9 cellular contexts compared by ENCODE assay signal in genomic region chr12:130819248-130819576, GRCh38. TPM values are rescaled to one million over a fixed set of nuclear protein-coding genes. Genes with fewer than 3 reads are reported as not detected.
DNase-seq lines count a peak whose midpoint lies in the region; ATAC-seq, FAIRE-seq and TF ChIP-seq lines count a peak whose summit lies in the region.
"Had no signal": no experiment of that assay in that cellular context is flagged by ENCODE, and none has a peak within 500 bp of the region (broad histone marks: within the 10 kb centered on the region; RNA-seq: fewer than 3 reads in every experiment).

No MANE protein-coding gene starts in this region.

- CTCF ChIA-PET in HepG2 (lab: Yijun Ruan, JAX; ENCODE audit: low intra/inter-chr PET ratio, low total read pairs) (interaction anchor here (1.2 to 5.5 kb wide), 2 partner anchors 49 to 57 kb away, joined by 4 to 76 read pairs; no protein-coding TSS in a partner anchor), PC-3 (lab: Charles Lee) (no interaction called here)

- H4K20me1 ChIP-seq in HepG2 (ENCODE audit: insufficient read depth, low read length) (no peaks in the 10 kb centered on the region), PC-3 (ENCODE audit: low read length) (no peaks in the 10 kb centered on the region)

- no peak for DNase-seq in right lobe of liver
- no peak for DNase-seq in HepG2 (ENCODE audit: low spot score)
- no peak for DNase-seq in PC-3
- no peak for DNase-seq in vagina (ENCODE audit: extremely low spot score in 2 of 2)
- no peak for DNase-seq in GM12892 (ENCODE audit: insufficient read length)
- DNase-seq in NCI-H1048 (lab: John Stamatoyannopoulos, UW), result no peak
- DNase-seq: NCI-H187 treated with DMSO at 0.1 percent for 48 hours had no signal

- intact Hi-C loops in right lobe of liver (cut with DNase I) (no loop called here), HepG2 (cut with micrococcal nuclease; ENCODE audit: unreplicated experiment) (loop anchor here (1.0 to 5.0 kb wide), 2 partner anchors 42 to 58 kb away; no protein-coding TSS in a partner anchor), PC-3 (cut with micrococcal nuclease) (loop anchor here (1.0 to 5.0 kb wide), 2 partner anchors 42 to 58 kb away; no protein-coding TSS in a partner anchor), vagina (cut with DNase I) (no loop called here)

- H3K27me3 ChIP-seq in right lobe of liver, result no peaks in the 10 kb centered on the region
- H3K27me3 ChIP-seq in HepG2 (ENCODE audit: control insufficient read depth in 1 of 2, insufficient read depth in 2 of 2, low read length in 2 of 2), result no peaks in the 10 kb centered on the region
- no peaks in the 10 kb centered on the region for H3K27me3 ChIP-seq in PC-3 (ENCODE audit: low read length)
- no peaks in the 10 kb centered on the region for H3K27me3 ChIP-seq in gastroesophageal sphincter
- H3K27me3 ChIP-seq in vagina, result no peaks in the 10 kb centered on the region

- no peak for TF ChIP-seq POLR2A in right lobe of liver (IDR thresholded peaks at IDR 0.05)
- no peak for TF ChIP-seq POLR2A in HepG2 (IDR thresholded peaks at IDR 0.05; ENCODE audit: insufficient read depth in 1 of 2, low read depth in 2 of 2, low read length in 2 of 2)
- no peak for TF ChIP-seq POLR2A in gastroesophageal sphincter (IDR thresholded peaks at IDR 0.05)
- no peak for TF ChIP-seq POLR2A in vagina (IDR thresholded peaks at IDR 0.05)
- TF ChIP-seq POLR2A in GM12892 (IDR thresholded peaks at IDR 0.05; ENCODE audit: low read depth, low read length), result no peak

- H3K9ac ChIP-seq in HepG2 (ENCODE audit: insufficient read depth, low read depth, low read length) (no peak overlapping the region), PC-3 (ENCODE audit: low read length) (no peak overlapping the region)

- TF ChIP-seq EP300 in HepG2 (IDR thresholded peaks at IDR 0.05; ENCODE audit: low read depth in 2 of 2, low read length in 2 of 2), result no peak
- no peak for TF ChIP-seq EP300 in HepG2 (CRISPR knock-in tag; IDR thresholded peaks at IDR 0.05; ENCODE audit: borderline replicate concordance)
- TF ChIP-seq EP300 in gastroesophageal sphincter (IDR thresholded peaks at IDR 0.05), result no peak

- POLR2A ChIA-PET in HepG2 (lab: Yijun Ruan, JAX), result interaction anchor here (1.1 kb wide), 1 partner anchor 43 kb away, joined by 3 read pairs; no protein-coding TSS in a partner anchor
- POLR2A ChIA-PET in PC-3 (lab: Charles Lee; ENCODE audit: unreplicated experiment), result no interaction called here

- in situ Hi-C loops in HepG2 (cut with HindIII; ENCODE audit: extremely low pct_ligation_motif_present, low pct_unique_long_range_greater_than_20kb), result loop anchor here (5.0 kb wide), 1 partner anchor 57 kb away; no protein-coding TSS in a partner anchor

- H3K9me3 ChIP-seq in right lobe of liver (no peaks in the 10 kb centered on the region), HepG2 (ENCODE audit: low read length) (no peaks in the 10 kb centered on the region), PC-3 (ENCODE audit: low read length) (no peaks in the 10 kb centered on the region), gastroesophageal sphincter (no peaks in the 10 kb centered on the region), vagina (no peaks in the 10 kb centered on the region)

- FAIRE-seq in HepG2 (lab: Jason Lieb, UNC), result no peak
- no peak for FAIRE-seq in GM12892 (lab: Jason Lieb, UNC)

- no peak overlapping the region for H3K4me2 ChIP-seq in HepG2 (ENCODE audit: low read depth, low read length)
- peak overlapping the region; percentile 86 for H3K4me2 ChIP-seq in PC-3 (ENCODE audit: low read length)

- H3K36me3 ChIP-seq in right lobe of liver (peaks cover 0 to 10% (median 0%) of the 10 kb centered on the region in 4 donors), HepG2 (replicated peaks in 1 of 2; ENCODE audit: control insufficient read depth in 1 of 2, insufficient read depth in 2 of 2, low read length in 2 of 2) (peaks cover 7 to 39% of the 10 kb centered on the region in 2 experiments), PC-3 (ENCODE audit: low read depth, low read length) (peaks cover 2% of the 10 kb centered on the region; the same call in 1 of the 2 replicates), gastroesophageal sphincter (peaks cover 0 to 49% of the 10 kb centered on the region in 2 donors), vagina (peaks cover 0 to 13% of the 10 kb centered on the region in 2 donors)

- TF ChIP-seq CTCF in right lobe of liver (IDR thresholded peaks at IDR 0.05) (peak in 1 of 4 donors; percentile 9), HepG2 (CRISPR knock-in tag; IDR thresholded peaks at IDR 0.05) (no peak), PC-3 (conservative IDR thresholded peaks at IDR 0.05; ENCODE audit: low read depth, low read length) (no peak; the same call in 1 of the 2 replicates), gastroesophageal sphincter (IDR thresholded peaks at IDR 0.05) (peak in 1 of 4 experiments; percentile 10), vagina (IDR thresholded peaks at IDR 0.05) (no peak)

- 29% methylated on average over 1 of the region's 9 CpGs for WGBS in right lobe of liver (ENCODE audit: insufficient coverage, low coverage, low lambda C conversion rate, missing lambda C conversion rate)
- WGBS in HepG2 (ENCODE audit: low lambda C conversion rate), result 46% methylated on average over 8 of the region's 9 CpGs
- WGBS in gastroesophageal sphincter (ENCODE audit: low coverage in 1 of 2), 2 donors, result 10% methylated on average over 5 of the region's 9 CpGs; no CpG with 5 or more reads in 1 of the 2 donors

- ATAC-seq in right lobe of liver (peak in 1 of 4 donors; percentile 29), HepG2 (no peak), PC-3 (no peak), gastroesophageal sphincter (no peak), GM18519 (IDR thresholded peaks at IDR 0.05; ENCODE audit: low FRiP score, unreplicated experiment) (no peak)

- BruUV-seq in HepG2 (replicated peaks; lab: Mats Ljungman, UMichigan), result no TSS peak
- BruUV-seq in PC-3 (replicated peaks; lab: Mats Ljungman, UMichigan), result no TSS peak

- H3K27ac ChIP-seq in right lobe of liver (no peak overlapping the region), HepG2 (ENCODE audit: extremely low read length, insufficient read depth, low read length) (no peak overlapping the region), PC-3 (ENCODE audit: low read length) (no peak overlapping the region), gastroesophageal sphincter (peak overlapping the region in 3 of 4 donors; percentile 56 to 68 (median 62)), vagina (peak overlapping the region; percentile 37)

- H3K4me3 ChIP-seq in right lobe of liver (peak overlapping the region in 2 of 3 donors; percentile 33 to 57), HepG2 (replicated peaks in 1 of 3; ENCODE audit: insufficient read depth in 1 of 3, low read depth in 2 of 3, low read length in 3 of 3) (no peak overlapping the region), PC-3 (ENCODE audit: low read length) (no peak overlapping the region), gastroesophageal sphincter (peak overlapping the region in 1 of 2 donors; percentile 51), vagina (peak overlapping the region; percentile 34 to 46)

- H2AFZ ChIP-seq in HepG2 (ENCODE audit: low read length), result no peak overlapping the region
- peak overlapping the region; percentile 3; the same call in 1 of the 2 replicates for H2AFZ ChIP-seq in PC-3 (ENCODE audit: low read length)

- H3K4me1 ChIP-seq in right lobe of liver (peaks cover 0 to 4% (median 0%) of the 10 kb centered on the region in 4 donors), HepG2 (ENCODE audit: insufficient read depth, low read length) (no peaks in the 10 kb centered on the region), PC-3 (ENCODE audit: insufficient read depth, low read length) (peaks cover 11% of the 10 kb centered on the region; the same call in 1 of the 2 replicates), gastroesophageal sphincter (peaks cover 0 to 20% (median 3%) of the 10 kb centered on the region in 3 donors), vagina (no peaks in the 10 kb centered on the region)

- no peaks in the 10 kb centered on the region for H3K9me2 ChIP-seq in PC-3 (replicated peaks; ENCODE audit: low read length)

- H3K79me2 ChIP-seq in HepG2 (ENCODE audit: insufficient read depth, low read length), result no peaks in the 10 kb centered on the region
- H3K79me2 ChIP-seq in PC-3 (ENCODE audit: low read length), result no peaks in the 10 kb centered on the region

- TF ChIP-seq RAD21 in HepG2 (CRISPR knock-in tag; IDR thresholded peaks at IDR 0.05), result no peak

- peaks cover 3% of the 10 kb centered on the region for H3F3A ChIP-seq in PC-3 (ENCODE audit: low read length, unreplicated experiment)

RNA-seq across cellular contexts. Expression of gene STX2, which starts 19.8 kb away (rescaled TPM):
- total RNA-seq in right lobe of liver (10 to 100 TPM in 1 of 6 experiments, 1 to 10 TPM in 5; 5.3 to 11.8 (median 7.2) TPM), HepG2 (2016; rRNA removed; fragmentation: Illumina TruSeq; extraction: Trizol) (12.4 and 13.4 TPM in 2 replicates), PC-3 (2014; rRNA removed) (18.2 and 24.0 TPM in 2 replicates), gastroesophageal sphincter (10 to 100 TPM; 41.6 to 77.5 (median 54.3) TPM), vagina (16.5 TPM)
- 10.3 and 12.4 TPM in 2 replicates for total RNA-seq in HepG2 (2016; cell fraction: cytosol; rRNA removed; fragmentation: Illumina TruSeq; extraction: Trizol; ENCODE audit: low read depth)
- total RNA-seq in HepG2 (2016; cell fraction: insoluble cytoplasmic fraction; rRNA removed; fragmentation: Illumina TruSeq; extraction: Trizol), result 11.7 and 13.3 TPM in 2 replicates
- 17.4 and 19.2 TPM in 2 replicates for total RNA-seq in HepG2 (2016; cell fraction: membrane; rRNA removed; fragmentation: Illumina TruSeq; extraction: Trizol)
- 9.3 and 11.7 TPM in 2 replicates for total RNA-seq in HepG2 (2016; cell fraction: nucleus; rRNA removed; fragmentation: Illumina TruSeq; extraction: Trizol)
- 22.8 and 25.1 TPM in 2 replicates for polyA plus RNA-seq in HepG2 (2011; rRNA removed)
- polyA plus RNA-seq in HepG2 (2011; cell fraction: cytosol; rRNA removed), result 9.8 and 15.2 TPM in 2 replicates
- polyA plus RNA-seq in HepG2 (2011; cell fraction: nucleus; rRNA removed), result 35.1 and 44.2 TPM in 2 replicates
- polyA plus RNA-seq in HepG2 (2012), result 13.4 and 16.2 TPM in 2 replicates
- polyA plus RNA-seq in HepG2 (2016; cell fraction: cytosol; fragmentation: Illumina TruSeq; extraction: Trizol; ENCODE audit: low read depth), result 8.3 and 10.5 TPM in 2 replicates
- 13.2 and 13.7 TPM in 2 replicates for polyA plus RNA-seq in HepG2 (2016; cell fraction: insoluble cytoplasmic fraction; fragmentation: Illumina TruSeq; extraction: Trizol; ENCODE audit: low read depth)
- 14.0 and 15.0 TPM in 2 replicates for polyA plus RNA-seq in HepG2 (2016; cell fraction: membrane; fragmentation: Illumina TruSeq; extraction: Trizol; ENCODE audit: low read depth)
- 18.7 and 22.3 TPM in 2 replicates for polyA plus RNA-seq in HepG2 (2016; cell fraction: nucleus; fragmentation: Illumina TruSeq; extraction: Trizol; ENCODE audit: insufficient read depth, low read depth)
- polyA minus RNA-seq in HepG2 (2011; rRNA and poly(A)+ RNA removed; ENCODE audit: low replicate concordance), result 8.4 and 9.4 TPM in 2 replicates
- polyA minus RNA-seq in HepG2 (2011; cell fraction: cytosol; rRNA and poly(A)+ RNA removed), result 7.5 and 8.7 TPM in 2 replicates
- polyA minus RNA-seq in HepG2 (2011; cell fraction: nucleus; rRNA and poly(A)+ RNA removed), result 19.6 and 26.2 TPM in 2 replicates
- polyA plus RNA-seq in GM12892 (2012; ENCODE audit: missing spikeins), result 13.8 TPM

RNA-seq across cellular contexts. Expression of gene RAN, which starts 52.7 kb away (rescaled TPM):
- total RNA-seq in right lobe of liver (100 to 1,000 TPM; 136 to 220 (median 147) TPM), HepG2 (2016; rRNA removed; fragmentation: Illumina TruSeq; extraction: Trizol) (1,630 and 2,526 TPM in 2 replicates), PC-3 (2014; rRNA removed) (3,300 and 3,371 TPM in 2 replicates), gastroesophageal sphincter (100 to 1,000 TPM; 139 to 199 (median 167) TPM), vagina (250 TPM)
- total RNA-seq in HepG2 (2016; cell fraction: cytosol; rRNA removed; fragmentation: Illumina TruSeq; extraction: Trizol; ENCODE audit: low read depth), result 453 and 456 TPM in 2 replicates
- 1,637 and 2,557 TPM in 2 replicates for total RNA-seq in HepG2 (2016; cell fraction: insoluble cytoplasmic fraction; rRNA removed; fragmentation: Illumina TruSeq; extraction: Trizol)
- total RNA-seq in HepG2 (2016; cell fraction: membrane; rRNA removed; fragmentation: Illumina TruSeq; extraction: Trizol), result 837 and 870 TPM in 2 replicates
- total RNA-seq in HepG2 (2016; cell fraction: nucleus; rRNA removed; fragmentation: Illumina TruSeq; extraction: Trizol), result 527 and 560 TPM in 2 replicates
- 996 and 1,335 TPM in 2 replicates for polyA plus RNA-seq in HepG2 (2011; rRNA removed)
- polyA plus RNA-seq in HepG2 (2011; cell fraction: cytosol; rRNA removed), result 979 and 1,087 TPM in 2 replicates
- 385 and 550 TPM in 2 replicates for polyA plus RNA-seq in HepG2 (2011; cell fraction: nucleus; rRNA removed)
- polyA plus RNA-seq in HepG2 (2012), result 1,088 and 1,104 TPM in 2 replicates
- 580 and 585 TPM in 2 replicates for polyA plus RNA-seq in HepG2 (2016; cell fraction: cytosol; fragmentation: Illumina TruSeq; extraction: Trizol; ENCODE audit: low read depth)
- 2,503 and 2,588 TPM in 2 replicates for polyA plus RNA-seq in HepG2 (2016; cell fraction: insoluble cytoplasmic fraction; fragmentation: Illumina TruSeq; extraction: Trizol; ENCODE audit: low read depth)
- 756 and 768 TPM in 2 replicates for polyA plus RNA-seq in HepG2 (2016; cell fraction: membrane; fragmentation: Illumina TruSeq; extraction: Trizol; ENCODE audit: low read depth)
- 908 and 932 TPM in 2 replicates for polyA plus RNA-seq in HepG2 (2016; cell fraction: nucleus; fragmentation: Illumina TruSeq; extraction: Trizol; ENCODE audit: insufficient read depth, low read depth)
- polyA minus RNA-seq in HepG2 (2011; rRNA and poly(A)+ RNA removed; ENCODE audit: low replicate concordance), result 405 and 954 TPM in 2 replicates
- 424 and 441 TPM in 2 replicates for polyA minus RNA-seq in HepG2 (2011; cell fraction: cytosol; rRNA and poly(A)+ RNA removed)
- 138 and 202 TPM in 2 replicates for polyA minus RNA-seq in HepG2 (2011; cell fraction: nucleus; rRNA and poly(A)+ RNA removed)
- 1,760 TPM for polyA plus RNA-seq in GM12892 (2012; ENCODE audit: missing spikeins)

Comparison
In these comparisons a context has a peak if more than half of its experiments do, and no peak if none do; other contexts are left out.
1. H3K4me3 ChIP-seq: peak in right lobe of liver (2 of 3) and vagina (2 of 2); none in HepG2 (0 of 3) and PC-3 (single experiment).
2. intact Hi-C loops: an anchor here in HepG2 (1.0 to 5.0 kb wide) and PC-3 (1.0 to 5.0 kb wide); none called in right lobe of liver and vagina.
3. H3K27ac ChIP-seq: peak in gastroesophageal sphincter (3 of 4) and vagina (single experiment); none in right lobe of liver (0 of 3), HepG2 (single experiment) and PC-3 (single experiment).